In the genomic region with DNA sequence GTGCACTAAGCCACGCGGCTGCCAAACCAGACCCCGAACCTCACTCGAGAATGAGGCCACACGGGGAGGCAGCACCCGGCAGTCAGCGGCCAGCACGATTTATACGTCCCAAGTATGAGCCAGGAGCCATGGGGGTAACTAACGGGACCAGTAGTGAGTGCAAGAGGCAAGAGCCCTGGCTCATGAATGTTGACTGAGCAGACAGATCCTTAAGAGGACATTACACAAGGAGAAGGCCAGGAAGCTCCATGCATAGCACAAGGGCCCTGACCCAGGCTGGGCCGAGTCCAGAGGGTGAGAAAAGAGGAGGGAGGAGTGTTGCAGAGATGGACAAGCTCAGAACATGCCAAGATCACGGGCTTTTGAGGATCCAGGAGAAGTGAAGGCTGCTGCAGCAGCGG, we compare ENCODE assay signal across 25 cellular contexts. TPM values are rescaled to one million over a fixed set of nuclear protein-coding genes. Genes with fewer than 3 reads are reported as not detected.
DNase-seq lines count a peak whose midpoint lies in the region; ATAC-seq and TF ChIP-seq lines count a peak whose summit lies in the region.
"Had no signal": no experiment of that assay in that cellular context is flagged by ENCODE, and none has a peak within 500 bp of the region (broad histone marks: within the 10 kb centered on the region; RNA-seq: fewer than 3 reads in every experiment).

No MANE protein-coding gene starts in this region.

- ATAC-seq in left cardiac atrium (no peak), GM21786 (IDR thresholded peaks at IDR 0.05; ENCODE audit: unreplicated experiment) (no peak)

- H3K4me1 Mint-ChIP-seq in endothelial cell (ENCODE audit: unreplicated experiment), result no peaks in the 10 kb centered on the region

- DNase-seq in left cardiac atrium (peak; percentile 18), right atrium auricular region (ENCODE audit: low spot score) (no peak), endothelial cell (ENCODE audit: low spot score) (no peak), osteoblast (ENCODE audit: insufficient read length, low spot score, missing footprints) (peak; percentile 34), thyroid gland (peak in 1 of 2 donors; percentile 34), transverse colon (no peak)
- DNase-seq in stimulated activated CD4-positive, alpha-beta T cell treated with anti-CD3 and anti-CD28 coated beads, Interleukin-4, amount 100 ng/mL, for 24 hours, result no peak
- DNase-seq: CD4-positive, alpha-beta T cell; COR-L47; DMS53; GOT3; HFFc6; KBM-7; MG63; NCI-H1105 treated with DMSO at 0.1 percent for 48 hours; NCI-H146; NCI-H2029; NCI-H446 treated with DMSO at 0.1 percent for 48 hours; NCI-H526; RPMI8226; SIG-M5 had no signal

- TF ChIP-seq POLR2A in thyroid gland (IDR thresholded peaks at IDR 0.05), result no peak
- no peak for TF ChIP-seq POLR2A in transverse colon (IDR thresholded peaks at IDR 0.05)

- H3K4me3 ChIP-seq in right atrium auricular region (no peak overlapping the region), osteoblast (ENCODE audit: insufficient read depth, low read length) (no peak overlapping the region), thyroid gland (replicated peaks in 1 of 3) (no peak overlapping the region), transverse colon (no peak overlapping the region)
- H3K4me3 ChIP-seq: BLaER1, HAP-1, MG63, SK-N-MC had no signal

- intact Hi-C loops in left cardiac atrium (cut with DNase I), result no loop called here
- intact Hi-C loops in thyroid gland (cut with DNase I), result no loop called here
- intact Hi-C loops in transverse colon (cut with DNase I; ENCODE audit: low total_unique reads), result no loop called here

- no peaks in the 10 kb centered on the region for H3K9me3 Mint-ChIP-seq in endothelial cell (ENCODE audit: unreplicated experiment)
- H3K9me3 Mint-ChIP-seq: CD4-positive, alpha-beta T cell had no signal

- WGBS in thyroid gland, 2 donors, result 68 to 70% methylated on average over 12 to 13 of the region's 13 CpGs
- 49 to 73% methylated on average over 3 to 13 of the region's 13 CpGs for WGBS in transverse colon (ENCODE audit: low coverage in 1 of 2), 2 donors

- no peak overlapping the region for H2AFZ ChIP-seq in osteoblast (ENCODE audit: low read length)

- in situ Hi-C loops in transverse colon (cut with MboI; ENCODE audit: low pct_ligation_motif_present in 1 of 4, low pct_unique_long_range_greater_than_20kb in 1 of 4, low sequenced_read_pairs in 3 of 4), result loop anchor here in 2 of 4 donors (10.0 to 25.0 kb wide), 2 partner anchors 254 to 271 kb away; no protein-coding TSS in a partner anchor

- H3K4me1 ChIP-seq in right atrium auricular region, result peaks cover 0 to 23% of the 10 kb centered on the region in 2 donors
- H3K4me1 ChIP-seq in osteoblast (ENCODE audit: insufficient read depth, low read length), result no peaks in the 10 kb centered on the region
- peaks cover 58 to 71% of the 10 kb centered on the region in 2 donors for H3K4me1 ChIP-seq in thyroid gland
- H3K4me1 ChIP-seq in transverse colon, result peaks cover 0 to 3% (median 0%) of the 10 kb centered on the region in 4 donors
- H3K4me1 ChIP-seq: HAP-1 had no signal

- H3K9me3 ChIP-seq in right atrium auricular region, result no peaks in the 10 kb centered on the region
- H3K9me3 ChIP-seq in osteoblast (ENCODE audit: low read depth, low read length), result no peaks in the 10 kb centered on the region
- H3K9me3 ChIP-seq in thyroid gland, result no peaks in the 10 kb centered on the region
- no peaks in the 10 kb centered on the region for H3K9me3 ChIP-seq in transverse colon
- H3K9me3 ChIP-seq: BLaER1, HAP-1, MG63 had no signal

- H3K27me3 ChIP-seq in right atrium auricular region (no peaks in the 10 kb centered on the region), osteoblast (ENCODE audit: insufficient read depth, low read length) (peaks cover 4% of the 10 kb centered on the region), thyroid gland (no peaks in the 10 kb centered on the region), transverse colon (peaks cover 13% of the 10 kb centered on the region)
- H3K27me3 ChIP-seq: BLaER1, MG63 had no signal

- H3K4me2 ChIP-seq in osteoblast (ENCODE audit: insufficient read depth, low read length), result no peak overlapping the region
- H3K4me2 ChIP-seq: BLaER1 had no signal

- H3K36me3 Mint-ChIP-seq in endothelial cell (ENCODE audit: low read depth, unreplicated experiment), result peaks cover 13% of the 10 kb centered on the region

- no peaks in the 10 kb centered on the region for H3K79me2 ChIP-seq in osteoblast (ENCODE audit: insufficient read depth, low read length)

- no peak for TF ChIP-seq EP300 in transverse colon (IDR thresholded peaks at IDR 0.05; ENCODE audit: low read depth)

- no peaks in the 10 kb centered on the region for H4K20me1 ChIP-seq in osteoblast (ENCODE audit: insufficient read depth, low read length)
- H4K20me1 ChIP-seq: BLaER1 had no signal

- H3K27ac Mint-ChIP-seq in endothelial cell (ENCODE audit: unreplicated experiment), result peak overlapping the region; percentile 33
- H3K27ac Mint-ChIP-seq: CD4-positive, alpha-beta T cell; HFFc6 had no signal

- TF ChIP-seq CTCF in right atrium auricular region (IDR thresholded peaks at IDR 0.05) (no peak), endothelial cell (IDR thresholded peaks at IDR 0.05; ENCODE audit: unreplicated experiment) (no peak), osteoblast (IDR thresholded peaks at IDR 0.05; ENCODE audit: extremely low read depth, low read depth, low read length) (no peak), thyroid gland (IDR thresholded peaks at IDR 0.05) (no peak), transverse colon (IDR thresholded peaks at IDR 0.05) (no peak)

- H3K4me3 Mint-ChIP-seq in endothelial cell (ENCODE audit: unreplicated experiment), result no peak overlapping the region
- H3K4me3 Mint-ChIP-seq: CD4-positive, alpha-beta T cell; HFFc6 had no signal

- H3K27me3 Mint-ChIP-seq in endothelial cell (ENCODE audit: unreplicated experiment), result peaks cover 28% of the 10 kb centered on the region

- H3K36me3 ChIP-seq in right atrium auricular region (no peaks in the 10 kb centered on the region), osteoblast (ENCODE audit: insufficient read depth, low read length) (no peaks in the 10 kb centered on the region), thyroid gland (no peaks in the 10 kb centered on the region), transverse colon (no peaks in the 10 kb centered on the region)
- H3K36me3 ChIP-seq: BLaER1, HAP-1 had no signal

- no peak overlapping the region for H3K27ac ChIP-seq in right atrium auricular region
- no peak overlapping the region for H3K27ac ChIP-seq in osteoblast (ENCODE audit: low read depth, low read length)
- H3K27ac ChIP-seq in thyroid gland, result peak overlapping the region; percentile 38 to 90 (median 85)
- H3K27ac ChIP-seq in transverse colon, result no peak overlapping the region
- H3K27ac ChIP-seq: BLaER1, SK-N-MC had no signal

RNA-seq across cellular contexts. Expression of a gene that starts 58.6 kb away (rescaled TPM):
- total RNA-seq in left cardiac atrium (10 to 100 TPM; 43.6 to 53.5 TPM), right atrium auricular region (10 to 100 TPM; 22.8 to 34.5 TPM), endothelial cell (ENCODE audit: unreplicated experiment) (53.1 TPM), osteoblast (35.1 and 36.5 TPM in 2 replicates), thyroid gland (10 to 100 TPM; 61.7 to 90.9 (median 76.0) TPM), transverse colon (100 to 1,000 TPM; 124 to 405 (median 197) TPM)

Comparison
In these comparisons a context has a peak if more than half of its experiments do, and no peak if none do; other contexts are left out.
1. DNase-seq: peak in left cardiac atrium (single experiment) and osteoblast (single experiment); none in right atrium auricular region (single experiment), endothelial cell (single experiment), transverse colon (single experiment) and stimulated activated CD4-positive, alpha-beta T cell treated with anti-CD3 and anti-CD28 coated beads, Interleukin-4, amount 100 ng/mL, for 24 hours (single experiment).
2. H3K27ac ChIP-seq: peak in thyroid gland (3 of 3); none in right atrium auricular region (0 of 2), osteoblast (single experiment) and transverse colon (0 of 4).